Comparison of ENCODE assay signal across 28 cellular contexts in genomic region chr19:34278783-34279182, GRCh38.
"Had no signal": no experiment of that assay in that cellular context is flagged by ENCODE, and none has a peak within 500 bp of the region (broad histone marks: within the 10 kb centered on the region; RNA-seq: fewer than 3 reads in every experiment).

No MANE protein-coding gene starts in this region.

- H3K4me3 Mint-ChIP-seq: effector memory CD8-positive, alpha-beta T cell; mesothelial cell of epicardium; nephron; neural progenitor cell; type B pancreatic cell had no signal

- ATAC-seq: effector memory CD8-positive, alpha-beta T cell; heart right ventricle; left cardiac atrium; left lung; mucosa of descending colon; sciatic nerve had no signal

- H3K9me3 Mint-ChIP-seq: effector memory CD8-positive, alpha-beta T cell; naive B cell; nephron; type B pancreatic cell had no signal

- H3K27ac Mint-ChIP-seq: mesothelial cell of epicardium, nephron, neural progenitor cell, type B pancreatic cell had no signal

- H3K27me3 Mint-ChIP-seq: effector memory CD8-positive, alpha-beta T cell; naive B cell; type B pancreatic cell had no signal

- H3K36me3 Mint-ChIP-seq: naive B cell had no signal

- H3K36me3 ChIP-seq: left lung, neural progenitor cell, prostate gland, right atrium auricular region had no signal

- H3K4me2 ChIP-seq: neural progenitor cell, smooth muscle cell had no signal

- H3K9me3 ChIP-seq: esophagus squamous epithelium, heart right ventricle, left lung, mucosa of descending colon, prostate gland, right atrium auricular region, stomach, tibial artery had no signal

- H2AFZ ChIP-seq: neural progenitor cell had no signal

- H3K4me3 ChIP-seq: esophagus squamous epithelium, heart right ventricle, left lung, mucosa of descending colon, neural progenitor cell, prostate gland, right atrium auricular region, smooth muscle cell, stomach, tibial artery had no signal

- DNase-seq: cortex of kidney; effector memory CD8-positive, alpha-beta T cell; erythroblast; esophagus squamous epithelium; foreskin melanocyte; glutamatergic neuron; heart right ventricle; hippocampal formation; left cardiac atrium; left lung; mesenchymal stem cell; mucosa of descending colon; naive B cell; stimulated activated CD4-positive, alpha-beta T cell treated with anti-CD3 and anti-CD28 coated beads, Interleukin-12 subunit alpha, Interleukin-12 subunit beta, amount 100 ng/mL, for 4 hours; stimulated activated CD4-positive, alpha-beta T cell treated with anti-CD3 and anti-CD28 coated beads, Interleukin-1b, Interleukin-23, amount 100 ng/mL, for 48 hours; stimulated activated CD4-positive, alpha-beta T cell treated with anti-CD3 and anti-CD28 coated beads, Interleukin-4, amount 100 ng/mL, for 1 hour; stimulated activated CD8-positive, alpha-beta memory T cell treated with anti-CD3 and anti-CD28 coated beads, Interleukin-4, amount 100 ng/mL, for 48 hours; stimulated activated naive CD4-positive, alpha-beta T cell treated with Interleukin-2 at 50 U/mL for 16 hours; stomach; tibial artery had no signal

- H3K9ac ChIP-seq: neural progenitor cell had no signal

- H3K4me1 ChIP-seq: neural progenitor cell, prostate gland had no signal

- H3K27me3 ChIP-seq: esophagus squamous epithelium, heart right ventricle, left lung, neural progenitor cell, right atrium auricular region, stomach, tibial artery had no signal

- H3K27ac ChIP-seq: esophagus squamous epithelium, heart right ventricle, left lung, neural progenitor cell, prostate gland, right atrium auricular region, stomach had no signal
